In the genomic region with DNA sequence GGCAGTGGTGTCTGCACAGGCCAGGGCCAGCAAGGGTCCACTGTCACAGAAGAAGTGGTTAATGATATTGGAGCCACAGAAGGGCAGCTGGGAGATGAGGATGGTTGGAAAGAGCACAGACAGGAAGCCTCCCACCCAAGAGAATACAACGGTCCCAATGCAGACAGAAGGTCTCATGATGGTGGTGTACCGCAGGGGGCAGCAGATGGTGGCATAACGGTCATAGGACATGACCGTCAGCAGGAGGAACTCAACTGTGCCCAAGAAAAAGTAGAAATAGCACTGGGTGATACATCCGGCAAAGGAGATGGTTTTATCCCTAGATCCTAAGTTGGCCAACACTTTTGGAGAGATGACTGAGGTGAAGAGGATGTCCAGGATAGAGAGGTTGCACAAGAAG, we compare ENCODE assay signal across 1 cellular context.
TF ChIP-seq lines count a peak whose summit lies in the region.

No MANE protein-coding gene starts in this region.

TF ChIP-seq in HepG2, 621 proteins besides CTCF, POLR2A, EP300 and RAD21:
- TF ChIP-seq, protein P1, sequence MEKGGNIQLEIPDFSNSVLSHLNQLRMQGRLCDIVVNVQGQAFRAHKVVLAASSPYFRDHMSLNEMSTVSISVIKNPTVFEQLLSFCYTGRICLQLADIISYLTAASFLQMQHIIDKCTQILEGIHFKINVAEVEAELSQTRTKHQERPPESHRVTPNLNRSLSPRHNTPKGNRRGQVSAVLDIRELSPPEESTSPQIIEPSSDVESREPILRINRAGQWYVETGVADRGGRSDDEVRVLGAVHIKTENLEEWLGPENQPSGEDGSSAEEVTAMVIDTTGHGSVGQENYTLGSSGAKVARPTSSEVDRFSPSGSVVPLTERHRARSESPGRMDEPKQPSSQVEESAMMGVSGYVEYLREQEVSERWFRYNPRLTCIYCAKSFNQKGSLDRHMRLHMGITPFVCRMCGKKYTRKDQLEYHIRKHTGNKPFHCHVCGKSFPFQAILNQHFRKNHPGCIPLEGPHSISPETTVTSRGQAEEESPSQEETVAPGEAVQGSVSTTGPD (CRISPR knock-in tag; IDR thresholded peaks at IDR 0.05): no peak
- 0 out of 2 replicates have a peak, but pooled peaks have one; percentile 61 for TF ChIP-seq ZNF572 (CRISPR knock-in tag; IDR thresholded peaks at IDR 0.05)
- TF ChIP-seq NRL (CRISPR knock-in tag; IDR thresholded peaks at IDR 0.05; ENCODE audit: borderline replicate concordance): 0 out of 2 replicates have a peak, but pooled peaks have one; percentile 28
- no peak for TF ChIP-seq PITX1 (CRISPR knock-in tag; IDR thresholded peaks at IDR 0.05)
